Comparison of ENCODE assay signal across 26 cellular contexts in the genomic region with DNA sequence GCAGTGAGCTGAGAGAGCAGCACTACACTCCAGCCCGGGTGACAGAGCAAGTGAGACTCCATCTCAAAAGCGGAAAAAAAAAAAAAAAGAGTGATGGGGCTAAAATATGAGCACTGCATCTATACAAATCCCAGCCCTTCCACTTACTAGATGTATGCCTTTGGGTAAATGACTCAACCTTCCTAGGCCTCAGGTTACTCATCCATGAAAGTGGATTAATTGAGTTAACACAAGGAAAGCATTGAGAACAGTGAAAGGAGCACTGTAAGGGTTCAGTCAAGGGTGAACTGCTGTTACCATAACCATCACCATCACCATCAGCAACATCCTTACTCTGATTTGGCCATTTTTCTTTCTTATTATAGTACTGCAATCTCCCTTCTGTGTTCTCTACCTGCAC.
"Had no signal": no experiment of that assay in that cellular context is flagged by ENCODE, and none has a peak within 500 bp of the region (broad histone marks: within the 10 kb centered on the region; RNA-seq: fewer than 3 reads in every experiment).

No MANE protein-coding gene starts in this region.

- H3K9me3 ChIP-seq: gastrocnemius medialis, heart right ventricle, mucosa of descending colon, neutrophil, transverse colon had no signal

- H3K36me3 ChIP-seq: gastrocnemius medialis, heart right ventricle, neutrophil, transverse colon had no signal

- H3K4me1 ChIP-seq: gastrocnemius medialis, heart right ventricle, transverse colon had no signal

- H3K4me1 Mint-ChIP-seq: activated CD4-positive, alpha-beta T cell treated with anti-CD3 and anti-CD28 coated beads, Interleukin-2, amount 10 ng/mL, durations not matched to agents 24 days and 14 days; activated naive CD8-positive, alpha-beta T cell treated with anti-CD3 and anti-CD28 coated beads for 36 hours; memory B cell; naive thymus-derived CD4-positive, alpha-beta T cell had no signal

- H3K36me3 Mint-ChIP-seq: activated naive CD8-positive, alpha-beta T cell treated with anti-CD3 and anti-CD28 coated beads for 36 hours; memory B cell; naive thymus-derived CD4-positive, alpha-beta T cell had no signal

- H3K27ac Mint-ChIP-seq: activated CD4-positive, alpha-beta T cell treated with anti-CD3 and anti-CD28 coated beads, Interleukin-2, amount 10 ng/mL, durations not matched to agents 24 days and 14 days; activated naive CD8-positive, alpha-beta T cell treated with anti-CD3 and anti-CD28 coated beads for 36 hours; activated T-cell treated with anti-CD3 and anti-CD28 coated beads, Interleukin-2, amount 50 U/mL, for 72 hours; effector memory CD8-positive, alpha-beta T cell; memory B cell; naive thymus-derived CD4-positive, alpha-beta T cell; T-helper 2 cell treated with Interferon-gamma antibody and Interleukin-4, amounts not matched to agents 5 μg/mL and 100 μg/mL, for 36 hours had no signal

- H3K27me3 Mint-ChIP-seq: activated CD4-positive, alpha-beta T cell treated with anti-CD3 and anti-CD28 coated beads, Interleukin-2, amount 10 ng/mL, durations not matched to agents 24 days and 14 days had no signal

- DNase-seq: activated CD4-positive, alpha-beta T cell treated with anti-CD3 and anti-CD28 coated beads, Interleukin-2, amount 10 ng/mL, durations not matched to agents 24 days and 14 days; activated CD4-positive, CD25-positive, alpha-beta regulatory T cell; activated CD8-positive, alpha-beta memory T cell treated with anti-CD3 and anti-CD28 coated beads, Interleukin-2, amount 50 U/mL, for 48 hours; activated naive CD8-positive, alpha-beta T cell treated with anti-CD3 and anti-CD28 coated beads for 36 hours; activated T-cell treated with anti-CD3 and anti-CD28 coated beads, Interleukin-2, amount 50 U/mL, for 72 hours; cerebellar nuclear complex; effector memory CD8-positive, alpha-beta T cell; gastrocnemius medialis; heart right ventricle; islet precursor cell; left ventricle myocardium superior; mucosa of descending colon; naive thymus-derived CD4-positive, alpha-beta T cell; posterior cingulate gyrus; right cardiac atrium; stimulated activated CD4-positive, alpha-beta T cell treated with anti-CD3 and anti-CD28 coated beads, Interleukin-15, amount 100 ng/mL, for 24 hours; stimulated activated CD4-positive, alpha-beta T cell treated with anti-CD3 and anti-CD28 coated beads, Interleukin-4, amount 100 ng/mL, for 1 hour; stimulated activated naive CD4-positive, alpha-beta T cell treated with Interleukin-2 at 50 U/mL for 16 hours; substantia nigra; SW 1271; transverse colon had no signal

- ATAC-seq: activated T-cell treated with anti-CD3 and anti-CD28 coated beads, Interleukin-2, amount 50 U/mL, for 72 hours; effector memory CD8-positive, alpha-beta T cell; gastrocnemius medialis; heart right ventricle; left ventricle myocardium superior; mucosa of descending colon; naive thymus-derived CD4-positive, alpha-beta T cell; right cardiac atrium had no signal

- H3K9me3 Mint-ChIP-seq: activated CD4-positive, alpha-beta T cell treated with anti-CD3 and anti-CD28 coated beads, Interleukin-2, amount 10 ng/mL, durations not matched to agents 24 days and 14 days; effector memory CD8-positive, alpha-beta T cell; memory B cell; T-helper 2 cell treated with Interferon-gamma antibody and Interleukin-4, amounts not matched to agents 5 μg/mL and 100 μg/mL, for 36 hours had no signal

- H3K27me3 ChIP-seq: gastrocnemius medialis, heart right ventricle, neutrophil, transverse colon had no signal

- H3K4me3 Mint-ChIP-seq: activated CD4-positive, alpha-beta T cell treated with anti-CD3 and anti-CD28 coated beads, Interleukin-2, amount 10 ng/mL, durations not matched to agents 24 days and 14 days; activated naive CD8-positive, alpha-beta T cell treated with anti-CD3 and anti-CD28 coated beads for 36 hours; activated T-cell treated with anti-CD3 and anti-CD28 coated beads, Interleukin-2, amount 50 U/mL, for 72 hours; effector memory CD8-positive, alpha-beta T cell; memory B cell; naive thymus-derived CD4-positive, alpha-beta T cell; T-helper 2 cell treated with Interferon-gamma antibody and Interleukin-4, amounts not matched to agents 5 μg/mL and 100 μg/mL, for 36 hours had no signal

- H3K27ac ChIP-seq: epithelial cell of prostate, gastrocnemius medialis, heart right ventricle, neutrophil, skin epidermis, transverse colon had no signal

- H3K4me3 ChIP-seq: gastrocnemius medialis, heart right ventricle, mucosa of descending colon, skin epidermis, transverse colon had no signal
